Comparison of ENCODE assay signal across 6 cellular contexts in genomic region chr17:37896961-37897360, GRCh38. TPM values are rescaled to one million over a fixed set of nuclear protein-coding genes. Genes with fewer than 3 reads are reported as not detected.
"Had no signal": no experiment of that assay in that cellular context is flagged by ENCODE, and none has a peak within 500 bp of the region (broad histone marks: within the 10 kb centered on the region; RNA-seq: fewer than 3 reads in every experiment).

No MANE protein-coding gene starts in this region.

RNA-seq across cellular contexts. Expression of gene TBC1D3K, which starts 27.3 kb away (rescaled TPM):
- total RNA-seq: GM23248, GM23338, H1, H4, H7, H9 had no signal
- polyA plus RNA-seq: GM23248, GM23338, H1 had no signal
